In the genomic region with DNA sequence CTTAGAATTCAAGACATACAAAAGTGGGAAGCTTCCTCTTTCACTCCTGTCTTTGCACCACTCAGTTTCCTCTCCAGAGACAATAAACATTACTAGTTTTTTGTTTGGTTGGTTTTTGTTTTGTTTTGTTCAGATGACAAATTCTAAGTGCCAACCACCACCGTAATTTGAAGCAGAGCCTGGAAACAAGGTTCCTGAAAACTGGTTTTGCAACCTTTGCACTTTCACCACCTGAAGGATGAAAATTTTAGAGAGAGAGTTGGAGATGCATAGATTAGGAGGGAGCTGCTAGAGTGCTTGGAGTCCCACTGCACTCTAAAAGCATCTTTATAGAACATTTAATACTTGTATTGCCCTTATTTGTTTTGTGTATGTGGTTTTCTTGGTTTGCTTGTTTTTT, we compare ENCODE assay signal across 21 cellular contexts.
"Had no signal": no experiment of that assay in that cellular context is flagged by ENCODE, and none has a peak within 500 bp of the region (broad histone marks: within the 10 kb centered on the region; RNA-seq: fewer than 3 reads in every experiment).

No MANE protein-coding gene starts in this region.

- H3K36me3 ChIP-seq: right atrium auricular region, tibial artery had no signal

- FAIRE-seq: TTC549, urothelium cell line had no signal

- H3K9me3 ChIP-seq: body of pancreas, right atrium auricular region had no signal

- H3K4me1 ChIP-seq: body of pancreas, right atrium auricular region, tibial artery had no signal

- H3K4me3 ChIP-seq: body of pancreas, coronary artery, right atrium auricular region, tibial artery had no signal

- H3K27me3 ChIP-seq: body of pancreas, right atrium auricular region had no signal

- H3K27ac ChIP-seq: body of pancreas, coronary artery, right atrium auricular region, tibial artery had no signal

- DNase-seq: activated B cell treated with CpG ODN at 0.5 μM for 24 hours; activated CD4-positive, alpha-beta T cell treated with anti-CD3 and anti-CD28 coated beads, Interleukin-2, amount 10 ng/mL, durations not matched to agents 24 days and 14 days; activated CD8-positive, alpha-beta memory T cell treated with anti-CD3 and anti-CD28 coated beads, Interleukin-2, amount 50 U/mL, for 48 hours; activated CD8-positive, alpha-beta T cell treated with anti-CD3 and anti-CD28 coated beads, Interleukin-2, amount 10 ng/mL, durations not matched to agents 7 days and 5 days; activated gamma-delta T cell treated with Interleukin-2 at 50 U/mL for 16 hours; activated naive CD8-positive, alpha-beta T cell treated with anti-CD3 and anti-CD28 coated beads for 36 hours; activated T-cell treated with anti-CD3 and anti-CD28 coated beads, Interleukin-2, amount 50 U/mL, for 72 hours; amygdala; body of pancreas; foreskin fibroblast; kidney glomerular epithelial cell; mesendoderm; stimulated activated CD4-positive, alpha-beta T cell treated with anti-CD3 and anti-CD28 coated beads, Interleukin-15, amount 100 ng/mL, for 24 hours; stimulated activated CD4-positive, alpha-beta T cell treated with anti-CD3 and anti-CD28 coated beads, Interleukin-4, amount 100 ng/mL, for 1 hour; stimulated activated naive CD4-positive, alpha-beta T cell; tibial artery had no signal

- ATAC-seq: activated CD8-positive, alpha-beta T cell treated with anti-CD3 and anti-CD28 coated beads, Interleukin-2, amount 10 ng/mL, durations not matched to agents 7 days and 5 days; activated T-cell treated with anti-CD3 and anti-CD28 coated beads, Interleukin-2, amount 50 U/mL, for 72 hours; body of pancreas; natural killer cell treated with Interleukin-12 subunit alpha and Interleukin-12 subunit beta and Interleukin-15 and Interleukin-18, amount 100 ng/mL, for 72 hours had no signal
